Comparison of ENCODE assay signal across 2 cellular contexts in genomic region chr20:33631910-33632309, GRCh38. TPM values are rescaled to one million over a fixed set of nuclear protein-coding genes. Genes with fewer than 3 reads are reported as not detected.
"Had no signal": no experiment of that assay in that cellular context is flagged by ENCODE, and none has a peak within 500 bp of the region (broad histone marks: within the 10 kb centered on the region; RNA-seq: fewer than 3 reads in every experiment).

No MANE protein-coding gene starts in this region.

RNA-seq across cellular contexts. Expression of gene C20orf144, which starts 30.2 kb away (rescaled TPM):
- total RNA-seq: NCI-H460 had no signal

RNA-seq across cellular contexts. Expression of gene ACTL10, which starts 34.8 kb away (rescaled TPM):
- total RNA-seq: M059J, NCI-H460 had no signal
